ENCODE assay signal across 25 cellular contexts in the genomic region with DNA sequence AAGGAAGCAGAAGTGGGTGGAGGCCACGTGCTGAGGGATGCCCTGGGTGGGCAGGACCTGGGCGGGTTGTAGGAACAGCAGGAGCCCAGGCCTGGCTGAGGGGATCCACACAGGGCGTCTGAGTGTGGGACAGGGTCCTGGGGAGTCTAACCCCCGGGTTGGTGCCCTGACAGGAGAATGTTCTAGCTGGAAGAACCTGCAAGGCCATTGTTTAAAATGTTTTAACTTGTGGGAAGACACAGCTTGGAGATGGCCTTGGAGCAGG. TPM values are rescaled to one million over a fixed set of nuclear protein-coding genes. Genes with fewer than 3 reads are reported as not detected.
A peak's percentile ranks its signal among the peaks of the same experiment; 100 is the strongest.
DNase-seq lines count a peak whose midpoint lies in the region; ATAC-seq and TF ChIP-seq lines count a peak whose summit lies in the region.
"Had no signal": no experiment of that assay in that cellular context is flagged by ENCODE, and none has a peak within 500 bp of the region (broad histone marks: within the 10 kb centered on the region; RNA-seq: fewer than 3 reads in every experiment).

No MANE protein-coding gene starts in this region.

- H3K4me3 Mint-ChIP-seq in activated CD4-positive, alpha-beta T cell treated with anti-CD3 and anti-CD28 coated beads for 36 hours = no peak overlapping the region
- H3K4me3 Mint-ChIP-seq in CD4-positive, alpha-beta memory T cell = peak overlapping the region in 4 of 8 donors; percentile 24 to 73 (median 62)
- no peak overlapping the region for H3K4me3 Mint-ChIP-seq in natural killer cell treated with Interleukin-12 subunit alpha and Interleukin-12 subunit beta and Interleukin-15 and Interleukin-18, amount 100 ng/mL, for 72 hours
- H3K4me3 Mint-ChIP-seq: GM23338, neural progenitor cell had no signal

- intact Hi-C loops in activated CD4-positive, alpha-beta T cell treated with anti-CD3 and anti-CD28 coated beads for 36 hours (cut with DNase I, micrococcal nuclease) = no loop called here
- intact Hi-C loops in CD4-positive, alpha-beta memory T cell (cut with micrococcal nuclease) = no loop called here
- intact Hi-C loops in mucosa of descending colon (cut with DNase I, micrococcal nuclease) = no loop called here

- peaks cover 75% of the 10 kb centered on the region for H3K4me1 Mint-ChIP-seq in activated CD4-positive, alpha-beta T cell treated with anti-CD3 and anti-CD28 coated beads for 36 hours
- H3K4me1 Mint-ChIP-seq in CD4-positive, alpha-beta memory T cell = peaks cover 41 to 96% (median 73%) of the 10 kb centered on the region in 4 donors
- H3K4me1 Mint-ChIP-seq in natural killer cell treated with Interleukin-12 subunit alpha and Interleukin-12 subunit beta and Interleukin-15 and Interleukin-18, amount 100 ng/mL, for 72 hours (ENCODE audit: low read depth in 2 of 2) = peaks cover 25 to 28% of the 10 kb centered on the region in 2 donors

- H3K4me3 ChIP-seq in CD4-positive, alpha-beta memory T cell (ENCODE audit: low read length in 2 of 2) = no peak overlapping the region
- H3K4me3 ChIP-seq in mucosa of descending colon = no peak overlapping the region
- H3K4me3 ChIP-seq: adrenal gland, breast epithelium, coronary artery, GM12878, GM23338, heart right ventricle, left lung, MG63, neural progenitor cell, SK-N-MC, skin epidermis had no signal

- peak overlapping the region; percentile 75 for H3K27ac Mint-ChIP-seq in activated CD4-positive, alpha-beta T cell treated with anti-CD3 and anti-CD28 coated beads for 36 hours
- H3K27ac Mint-ChIP-seq in CD4-positive, alpha-beta memory T cell = peak overlapping the region; percentile 86 to 97 (median 95)
- peak overlapping the region; percentile 86 to 88 for H3K27ac Mint-ChIP-seq in activated naive CD4-positive, alpha-beta T cell treated with anti-CD3 and anti-CD28 coated beads, Interleukin-2, amount 50 U/mL, for 72 hours
- peak overlapping the region; percentile 63 to 64 for H3K27ac Mint-ChIP-seq in natural killer cell treated with Interleukin-12 subunit alpha and Interleukin-12 subunit beta and Interleukin-15 and Interleukin-18, amount 100 ng/mL, for 72 hours
- H3K27ac Mint-ChIP-seq: GM23338 had no signal

- CTCF ChIA-PET in activated CD4-positive, alpha-beta T cell treated with anti-CD3 and anti-CD28 coated beads for 36 hours (lab: Charles Lee) = interaction anchor here (0.6 to 2.3 kb wide), 5 partner anchors 21 to 106 kb away, joined by 3 to 9 read pairs (median 4); no protein-coding TSS in a partner anchor
- CTCF ChIA-PET in CD4-positive, alpha-beta memory T cell (lab: Charles Lee; ENCODE audit: partially characterized antibody) = interaction anchor here (0.9 to 3.5 kb wide), 9 partner anchors 10 to 85 kb away, joined by 3 to 29 read pairs (median 9); no protein-coding TSS in a partner anchor

- no peaks in the 10 kb centered on the region for H3K27me3 Mint-ChIP-seq in activated CD4-positive, alpha-beta T cell treated with anti-CD3 and anti-CD28 coated beads for 36 hours
- no peaks in the 10 kb centered on the region for H3K27me3 Mint-ChIP-seq in CD4-positive, alpha-beta memory T cell
- H3K27me3 Mint-ChIP-seq in natural killer cell treated with Interleukin-12 subunit alpha and Interleukin-12 subunit beta and Interleukin-15 and Interleukin-18, amount 100 ng/mL, for 72 hours = no peaks in the 10 kb centered on the region

- peaks cover 61% of the 10 kb centered on the region for H3K36me3 ChIP-seq in CD4-positive, alpha-beta memory T cell (ENCODE audit: insufficient read depth, low read length)
- no peaks in the 10 kb centered on the region for H3K36me3 ChIP-seq in mucosa of descending colon (ENCODE audit: low read depth)
- H3K36me3 ChIP-seq: BE2C, breast epithelium, MG63, neural progenitor cell had no signal

- POLR2A ChIA-PET in activated CD4-positive, alpha-beta T cell treated with anti-CD3 and anti-CD28 coated beads for 36 hours (lab: Charles Lee) = no interaction called here
- POLR2A ChIA-PET in CD4-positive, alpha-beta memory T cell (lab: Charles Lee; ENCODE audit: partially characterized antibody) = interaction anchor here (1.0 to 23.8 kb wide), 11 partner anchors 5 to 110 kb away, joined by 3 to 654 read pairs (median 16); partner anchors contain the start of genes CARD19, NINJ1 and SUSD3

- no peak for TF ChIP-seq CTCF in mucosa of descending colon (IDR thresholded peaks at IDR 0.05)

- H3K27ac ChIP-seq in CD4-positive, alpha-beta memory T cell (ENCODE audit: low read depth, low read length) = peak overlapping the region; percentile 91
- H3K27ac ChIP-seq: breast epithelium, coronary artery, neural progenitor cell, SK-N-MC had no signal

- H3K9me3 Mint-ChIP-seq in activated CD4-positive, alpha-beta T cell treated with anti-CD3 and anti-CD28 coated beads for 36 hours (ENCODE audit: low read depth) = no peaks in the 10 kb centered on the region
- no peaks in the 10 kb centered on the region for H3K9me3 Mint-ChIP-seq in CD4-positive, alpha-beta memory T cell
- H3K9me3 Mint-ChIP-seq in activated naive CD4-positive, alpha-beta T cell treated with anti-CD3 and anti-CD28 coated beads, Interleukin-2, amount 50 U/mL, for 72 hours = no peaks in the 10 kb centered on the region
- H3K9me3 Mint-ChIP-seq in natural killer cell treated with Interleukin-12 subunit alpha and Interleukin-12 subunit beta and Interleukin-15 and Interleukin-18, amount 100 ng/mL, for 72 hours = no peaks in the 10 kb centered on the region
- H3K9me3 Mint-ChIP-seq: GM23338, neural progenitor cell had no signal

- no peak for ATAC-seq in activated CD4-positive, alpha-beta T cell treated with anti-CD3 and anti-CD28 coated beads for 36 hours
- ATAC-seq in activated naive CD4-positive, alpha-beta T cell treated with anti-CD3 and anti-CD28 coated beads, Interleukin-2, amount 50 U/mL, for 72 hours = no peak
- ATAC-seq in natural killer cell treated with Interleukin-12 subunit alpha and Interleukin-12 subunit beta and Interleukin-15 and Interleukin-18, amount 100 ng/mL, for 72 hours = no peak
- ATAC-seq in mucosa of descending colon = no peak
- ATAC-seq: GM12878, GM23338, heart right ventricle, left lung had no signal

- no peak for DNase-seq in activated CD4-positive, alpha-beta T cell treated with anti-CD3 and anti-CD28 coated beads for 36 hours
- DNase-seq in activated CD4-positive, alpha-beta T cell treated with anti-CD3 and anti-CD28 coated beads for 48 hours = no peak
- no peak for DNase-seq in CD4-positive, alpha-beta memory T cell
- no peak for DNase-seq in activated naive CD4-positive, alpha-beta T cell treated with anti-CD3 and anti-CD28 coated beads, Interleukin-2, amount 50 U/mL, for 72 hours (ENCODE audit: low spot score in 2 of 2)
- no peak for DNase-seq in natural killer cell treated with Interleukin-12 subunit alpha and Interleukin-12 subunit beta and Interleukin-15 and Interleukin-18, amount 100 ng/mL, for 72 hours (ENCODE audit: low spot score)
- DNase-seq in GF-D8 (lab: John Stamatoyannopoulos, UW) (no peak), mucosa of descending colon (no peak)
- no peak for DNase-seq in stimulated activated naive CD4-positive, alpha-beta T cell treated with Interleukin-2 at 50 U/mL for 16 hours (lab: John Stamatoyannopoulos, UW)
- DNase-seq: activated CD4-positive, CD25-positive, alpha-beta regulatory T cell; BE2C; heart right ventricle; midbrain; NCI-H526 treated with DMSO at 0.1 percent for 48 hours; RPMI8226 had no signal

- peaks cover 31% of the 10 kb centered on the region for H3K36me3 Mint-ChIP-seq in activated CD4-positive, alpha-beta T cell treated with anti-CD3 and anti-CD28 coated beads for 36 hours (ENCODE audit: low read depth)
- peaks cover 63 to 82% of the 10 kb centered on the region in 2 donors for H3K36me3 Mint-ChIP-seq in CD4-positive, alpha-beta memory T cell
- peaks cover 4 to 19% of the 10 kb centered on the region in 2 donors for H3K36me3 Mint-ChIP-seq in activated naive CD4-positive, alpha-beta T cell treated with anti-CD3 and anti-CD28 coated beads, Interleukin-2, amount 50 U/mL, for 72 hours
- no peaks in the 10 kb centered on the region for H3K36me3 Mint-ChIP-seq in natural killer cell treated with Interleukin-12 subunit alpha and Interleukin-12 subunit beta and Interleukin-15 and Interleukin-18, amount 100 ng/mL, for 72 hours
- H3K36me3 Mint-ChIP-seq: neural progenitor cell had no signal

- no peaks in the 10 kb centered on the region for H3K27me3 ChIP-seq in CD4-positive, alpha-beta memory T cell (ENCODE audit: insufficient read depth, low read length)
- H3K27me3 ChIP-seq: adrenal gland, BE2C, breast epithelium, heart right ventricle, left lung, MG63, neural progenitor cell had no signal

- no peaks in the 10 kb centered on the region for H3K9me3 ChIP-seq in CD4-positive, alpha-beta memory T cell (ENCODE audit: control insufficient read depth in 1 of 2, low read length in 2 of 2)
- no peaks in the 10 kb centered on the region for H3K9me3 ChIP-seq in mucosa of descending colon
- H3K9me3 ChIP-seq: adrenal gland, BE2C, breast epithelium, heart right ventricle, left lung, MG63 had no signal

- peaks cover 83% of the 10 kb centered on the region for H3K4me1 ChIP-seq in CD4-positive, alpha-beta memory T cell (ENCODE audit: insufficient read depth, low read length)
- H3K4me1 ChIP-seq in mucosa of descending colon (ENCODE audit: low read depth) = no peaks in the 10 kb centered on the region
- H3K4me1 ChIP-seq: adrenal gland, BE2C, breast epithelium, neural progenitor cell had no signal

RNA-seq across cellular contexts. Expression of gene SUSD3, which starts 33.9 kb away (rescaled TPM):
- 10 to 100 TPM; 51.4 to 57.9 TPM for total RNA-seq in activated CD4-positive, alpha-beta T cell treated with anti-CD3 and anti-CD28 coated beads for 36 hours
- total RNA-seq in CD4-positive, alpha-beta memory T cell = 10 to 100 TPM; 58.3 to 63.7 TPM
- 100 to 1,000 TPM; 149 to 199 TPM for polyA plus RNA-seq in CD4-positive, alpha-beta memory T cell
- 10 to 100 TPM; 70.7 to 81.9 TPM for total RNA-seq in activated naive CD4-positive, alpha-beta T cell treated with anti-CD3 and anti-CD28 coated beads, Interleukin-2, amount 50 U/mL, for 72 hours
- 1 to 10 TPM in 1 of 2 donors, under 1 TPM in 1; 0.67 to 3.3 TPM for total RNA-seq in natural killer cell treated with Interleukin-12 subunit alpha and Interleukin-12 subunit beta and Interleukin-15 and Interleukin-18, amount 100 ng/mL, for 72 hours
- total RNA-seq in mucosa of descending colon = 1 to 10 TPM; 1.2 to 2.5 (median 1.8) TPM
- total RNA-seq: A172 had no signal

Comparison
In these comparisons a context has a peak if more than half of its experiments do, and no peak if none do; other contexts are left out.
1. RNA of gene SUSD3, which starts 33.9 kb away (total RNA-seq): 70.7 to 81.9 TPM in activated naive CD4-positive, alpha-beta T cell treated with anti-CD3 and anti-CD28 coated beads, Interleukin-2, amount 50 U/mL, for 72 hours, 58.3 to 63.7 TPM in CD4-positive, alpha-beta memory T cell and 51.4 to 57.9 TPM in activated CD4-positive, alpha-beta T cell treated with anti-CD3 and anti-CD28 coated beads for 36 hours; 0.67 to 3.3 TPM in natural killer cell treated with Interleukin-12 subunit alpha and Interleukin-12 subunit beta and Interleukin-15 and Interleukin-18, amount 100 ng/mL, for 72 hours and 1.2 to 2.5 TPM in mucosa of descending colon; every median in the first group is over 10 times any median in the second.
2. Peak in every context shown above with its lines, with median percentiles within 50 percentile points of each other: H3K27ac Mint-ChIP-seq.